ENCODE assay signal across 27 cellular contexts in the genomic region with DNA sequence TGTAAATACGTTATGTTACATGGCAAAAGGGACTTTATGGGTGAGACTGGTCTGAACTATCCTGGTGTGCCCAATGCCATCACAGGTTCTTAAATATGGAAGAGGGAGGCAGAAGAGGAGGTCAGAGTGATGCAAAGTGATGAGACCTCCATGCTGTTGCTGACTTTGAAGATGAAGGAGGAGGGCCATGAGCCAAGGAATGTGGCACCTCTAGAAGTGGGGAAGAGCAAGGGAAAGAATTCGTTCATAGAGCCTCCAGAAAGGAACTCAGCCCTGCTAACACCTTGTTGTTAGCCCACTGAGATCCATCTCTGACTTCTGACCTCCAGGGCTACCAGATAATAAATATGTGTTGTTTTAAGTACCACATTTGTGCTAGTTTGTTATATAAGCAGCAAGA.
"Had no signal": no experiment of that assay in that cellular context is flagged by ENCODE, and none has a peak within 500 bp of the region (broad histone marks: within the 10 kb centered on the region; RNA-seq: fewer than 3 reads in every experiment).

No MANE protein-coding gene starts in this region.

- H3K4me1 ChIP-seq: colonic mucosa, esophagus squamous epithelium, foreskin keratinocyte, gastrocnemius medialis, gastroesophageal sphincter, heart left ventricle, heart right ventricle had no signal

- DNase-seq: colonic mucosa; cortex of kidney; dermis blood vessel endothelial cell; dorsolateral prefrontal cortex; effector CD4-positive, alpha-beta T cell; effector CD8-positive, alpha-beta T cell; effector memory CD4-positive, alpha-beta T cell; effector memory CD8-positive, alpha-beta T cell; erythroblast; esophagus squamous epithelium; foreskin fibroblast; foreskin keratinocyte; foreskin melanocyte; gastrocnemius medialis; glutamatergic neuron; head of caudate nucleus; heart left ventricle; heart right ventricle had no signal

- H3K27me3 ChIP-seq: colonic mucosa, esophagus squamous epithelium, foreskin keratinocyte, gastrocnemius medialis, gastroesophageal sphincter, heart left ventricle, heart right ventricle had no signal

- FAIRE-seq: colon, endometrium, endothelial cell of umbilical vein, frontal cortex had no signal

- H3K36me3 ChIP-seq: colonic mucosa, esophagus squamous epithelium, gastrocnemius medialis, gastroesophageal sphincter, heart left ventricle, heart right ventricle had no signal

- H3K4me3 ChIP-seq: colonic mucosa, coronary artery, dorsolateral prefrontal cortex, esophagus squamous epithelium, gastrocnemius medialis, gastroesophageal sphincter, heart left ventricle, heart right ventricle had no signal

- H3K27me3 Mint-ChIP-seq: dendritic cell treated with granulocyte-macrophage colony-stimulating factor and Interleukin-4, amounts not matched to agents 40 ng/mL and 50 ng/mL, for 4 days had no signal

- ATAC-seq: effector memory CD8-positive, alpha-beta T cell; esophagus mucosa; foreskin keratinocyte; gastrocnemius medialis; gastroesophageal sphincter; heart left ventricle; heart right ventricle had no signal

- H3K27ac Mint-ChIP-seq: dendritic cell treated with granulocyte-macrophage colony-stimulating factor and Interleukin-4, amounts not matched to agents 40 ng/mL and 50 ng/mL, for 4 days; effector memory CD8-positive, alpha-beta T cell had no signal

- H3K9me3 ChIP-seq: colonic mucosa, esophagus squamous epithelium, gastrocnemius medialis, heart left ventricle had no signal

- H3K27ac ChIP-seq: colonic mucosa, coronary artery, dorsolateral prefrontal cortex, epithelial cell of prostate, esophagus squamous epithelium, foreskin keratinocyte, gastrocnemius medialis, gastroesophageal sphincter, heart left ventricle, heart right ventricle had no signal

- H3K4me3 Mint-ChIP-seq: dendritic cell treated with granulocyte-macrophage colony-stimulating factor and Interleukin-4, amounts not matched to agents 40 ng/mL and 50 ng/mL, for 4 days; effector memory CD8-positive, alpha-beta T cell had no signal
